In genomic region chrX:76148753-76149152, GRCh38 we compare ENCODE assay signal across 7 cellular contexts. TPM values are rescaled to one million over a fixed set of nuclear protein-coding genes. Genes with fewer than 3 reads are reported as not detected.
DNase-seq lines count a peak whose midpoint lies in the region; ATAC-seq, FAIRE-seq and TF ChIP-seq lines count a peak whose summit lies in the region.

No MANE protein-coding gene starts in this region.

- peak; percentile 32 for ATAC-seq in GM18517 (IDR thresholded peaks at IDR 0.05; ENCODE audit: unreplicated experiment)
- ATAC-seq in HG03196 (IDR thresholded peaks at IDR 0.05; ENCODE audit: unreplicated experiment): peak; percentile 22

- H3K4me1 ChIP-seq in right atrium auricular region: peaks cover 0 to 16% of the 10 kb centered on the region in 2 donors
- peaks cover 19 to 27% (median 23%) of the 10 kb centered on the region in 6 donors for H3K4me1 ChIP-seq in spleen

- no peaks in the 10 kb centered on the region for H3K36me3 ChIP-seq in right atrium auricular region
- no peaks in the 10 kb centered on the region for H3K36me3 ChIP-seq in spleen

- intact Hi-C loops in spleen (cut with DNase I; ENCODE audit: low total_unique reads): no loop called here

- H3K27me3 ChIP-seq in right atrium auricular region (no peaks in the 10 kb centered on the region), spleen (replicated peaks in 1 of 7) (peaks cover 0 to 6% (median 0%) of the 10 kb centered on the region in 7 donors)

- peak; percentile 65 for DNase-seq in RPMI7951 (ENCODE audit: low read depth)
- peak; percentile 69 for DNase-seq in activated naive CD4-positive, alpha-beta T cell treated with anti-CD3 and anti-CD28 coated beads, Interleukin-2, amount 10 ng/mL, durations not matched to agents 7 days and 5 days
- no peak for DNase-seq in right atrium auricular region (ENCODE audit: low spot score)
- peak; percentile 84 for DNase-seq in spleen
- DNase-seq in D721Med (ENCODE audit: insufficient read length, low spot score): no peak

- CTCF ChIA-PET in activated naive CD4-positive, alpha-beta T cell treated with anti-CD3 and anti-CD28 coated beads, Interleukin-2, amount 10 ng/mL, durations not matched to agents 7 days and 5 days (lab: Charles Lee): interaction anchor here (1.3 kb wide), 1 partner anchor 105 kb away, joined by 4 read pairs; no protein-coding TSS in a partner anchor

- peak overlapping the region; percentile 74 for H3K4me3 Mint-ChIP-seq in activated naive CD4-positive, alpha-beta T cell treated with anti-CD3 and anti-CD28 coated beads, Interleukin-2, amount 10 ng/mL, durations not matched to agents 7 days and 5 days

- no peak for TF ChIP-seq CTCF in right atrium auricular region (IDR thresholded peaks at IDR 0.05)
- no peak for TF ChIP-seq CTCF in spleen (IDR thresholded peaks at IDR 0.05 in 8 of 11, conservative IDR thresholded peaks at IDR 0.05 in 3 of 11)
- no peak for TF ChIP-seq CTCF in D721Med (IDR thresholded peaks at IDR 0.05; ENCODE audit: insufficient read depth, missing control alignments)

- WGBS in spleen, 5 donors: 1 to 8% (median 2%) methylated on average over 8 of the region's 8 CpGs

- H3K27ac ChIP-seq in right atrium auricular region (peak overlapping the region; percentile 70 to 83), spleen (peak overlapping the region; percentile 73 to 92 (median 85))

- H3K4me1 Mint-ChIP-seq in activated naive CD4-positive, alpha-beta T cell treated with anti-CD3 and anti-CD28 coated beads, Interleukin-2, amount 10 ng/mL, durations not matched to agents 7 days and 5 days: peaks cover 22% of the 10 kb centered on the region

- H3K9me3 ChIP-seq in right atrium auricular region: no peaks in the 10 kb centered on the region
- H3K9me3 ChIP-seq in spleen: no peaks in the 10 kb centered on the region

- no peaks in the 10 kb centered on the region for H3K9me3 Mint-ChIP-seq in activated naive CD4-positive, alpha-beta T cell treated with anti-CD3 and anti-CD28 coated beads, Interleukin-2, amount 10 ng/mL, durations not matched to agents 7 days and 5 days

- H3K27ac Mint-ChIP-seq in activated naive CD4-positive, alpha-beta T cell treated with anti-CD3 and anti-CD28 coated beads, Interleukin-2, amount 10 ng/mL, durations not matched to agents 7 days and 5 days: peak overlapping the region; percentile 99

- no peaks in the 10 kb centered on the region for H3K36me3 Mint-ChIP-seq in activated naive CD4-positive, alpha-beta T cell treated with anti-CD3 and anti-CD28 coated beads, Interleukin-2, amount 10 ng/mL, durations not matched to agents 7 days and 5 days

- H3K4me3 ChIP-seq in right atrium auricular region (peak overlapping the region; percentile 15 to 19), spleen (peak overlapping the region in 6 of 8 donors; percentile 1 to 62 (median 6))

- TF ChIP-seq POLR2A in spleen (IDR thresholded peaks at IDR 0.05): no peak

- H3K27me3 Mint-ChIP-seq in activated naive CD4-positive, alpha-beta T cell treated with anti-CD3 and anti-CD28 coated beads, Interleukin-2, amount 10 ng/mL, durations not matched to agents 7 days and 5 days: no peaks in the 10 kb centered on the region

- no peak for FAIRE-seq in D721Med (lab: Jason Lieb, UNC)

RNA-seq across cellular contexts. Expression of gene PBDC1, which starts 24.1 kb away (rescaled TPM):
- 14.5 and 17.2 TPM in 2 replicates for total RNA-seq in RPMI7951 (2014; rRNA removed; shearing (Covaris generic))
- total RNA-seq in right atrium auricular region (1 to 10 TPM; 6.2 to 8.4 TPM), spleen (10 to 100 TPM; 16.8 to 22.2 (median 20.0) TPM)
- 10 to 100 TPM; 24.3 to 32.0 (median 26.9) TPM for polyA plus RNA-seq in spleen

Comparison
In these comparisons a context has a peak if more than half of its experiments do, and no peak if none do; other contexts are left out.
1. DNase-seq: peak in RPMI7951 (single experiment), activated naive CD4-positive, alpha-beta T cell treated with anti-CD3 and anti-CD28 coated beads, Interleukin-2, amount 10 ng/mL, durations not matched to agents 7 days and 5 days (single experiment) and spleen (single experiment); none in right atrium auricular region (single experiment) and D721Med (single experiment).